In the genomic region with DNA sequence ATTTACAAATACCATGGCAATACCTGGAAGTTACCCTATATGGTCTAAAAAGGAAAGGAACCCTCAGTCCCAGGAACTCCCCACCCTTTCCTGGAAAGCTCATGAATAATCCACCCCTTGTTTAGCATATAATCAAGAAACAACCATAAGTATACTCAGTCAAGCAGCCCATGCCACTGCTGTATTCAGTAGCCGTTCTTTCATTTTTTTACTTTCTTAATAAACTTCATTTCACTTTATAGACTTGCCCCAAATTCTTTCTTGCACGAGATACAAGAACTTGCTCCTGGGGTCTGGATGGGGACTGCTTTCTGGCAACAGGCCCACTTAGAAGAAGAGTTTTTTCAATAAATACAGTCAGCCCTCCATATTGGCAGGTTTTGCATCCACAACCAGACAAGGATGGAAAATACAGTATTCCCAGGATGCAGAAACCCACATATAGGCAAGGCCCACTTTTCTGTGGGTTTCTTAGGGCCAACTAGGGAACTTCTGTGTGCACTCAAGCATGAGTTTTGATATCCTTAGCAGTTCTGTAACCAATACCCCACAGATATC, we compare ENCODE assay signal across 19 cellular contexts.
"Had no signal": no experiment of that assay in that cellular context is flagged by ENCODE, and none has a peak within 500 bp of the region (broad histone marks: within the 10 kb centered on the region; RNA-seq: fewer than 3 reads in every experiment).

No MANE protein-coding gene starts in this region.

- H3K27ac ChIP-seq: coronary artery, hepatocyte, sigmoid colon, skin epidermis, stomach, thoracic aorta, transverse colon had no signal

- H3K4me3 ChIP-seq: coronary artery, hepatocyte, lung, mucosa of descending colon, sigmoid colon, skin epidermis, stomach, thoracic aorta, transverse colon had no signal

- H3K9me3 Mint-ChIP-seq: naive thymus-derived CD8-positive, alpha-beta T cell had no signal

- H3K9me3 ChIP-seq: mucosa of descending colon, sigmoid colon, stomach, thoracic aorta, transverse colon had no signal

- H2AFZ ChIP-seq: hepatocyte had no signal

- H3K27me3 ChIP-seq: hepatocyte, sigmoid colon, stomach, transverse colon had no signal

- H3K36me3 ChIP-seq: sigmoid colon, stomach, thoracic aorta, transverse colon had no signal

- ATAC-seq: left colon; left ventricle myocardium superior; mucosa of descending colon; naive thymus-derived CD8-positive, alpha-beta T cell had no signal

- DNase-seq: effector CD4-positive, alpha-beta T cell; foreskin melanocyte; head of caudate nucleus; left colon; left ventricle myocardium superior; mucosa of descending colon; naive thymus-derived CD8-positive, alpha-beta T cell; sigmoid colon; stimulated activated CD4-positive, alpha-beta T cell treated with anti-CD3 and anti-CD28 coated beads, Interleukin-2, amount 100 ng/mL, for 24 hours; stimulated activated CD4-positive, alpha-beta T cell treated with anti-CD3 and anti-CD28 coated beads, Interleukin-4, amount 100 ng/mL, for 4 hours; stimulated activated naive CD4-positive, alpha-beta T cell; stomach; substantia nigra; transverse colon had no signal

- H3K4me2 ChIP-seq: hepatocyte had no signal
